In genomic region chr19:33438987-33439781, GRCh38 we compare ENCODE assay signal across 12 cellular contexts.
"Had no signal": no experiment of that assay in that cellular context is flagged by ENCODE, and none has a peak within 500 bp of the region (broad histone marks: within the 10 kb centered on the region; RNA-seq: fewer than 3 reads in every experiment).

No MANE protein-coding gene starts in this region.

- H3K4me1 ChIP-seq: thyroid gland, uterus had no signal

- H3K9me3 ChIP-seq: gastrocnemius medialis, ovary, thyroid gland, uterus had no signal

- H3K4me3 ChIP-seq: cardiac muscle cell, gastrocnemius medialis, hepatocyte, ovary, thyroid gland, uterus had no signal

- ATAC-seq: activated CD4-positive, CD25-positive, alpha-beta regulatory T cell treated with anti-CD3 and anti-CD28 coated beads, Interleukin-2, amount 50 U/mL, for 24 hours; activated naive CD8-positive, alpha-beta T cell treated with anti-CD3 and anti-CD28 coated beads, Interleukin-2, amount 50 U/mL, for 24 hours; gastrocnemius medialis had no signal

- H3K4me1 Mint-ChIP-seq: activated naive CD8-positive, alpha-beta T cell treated with anti-CD3 and anti-CD28 coated beads, Interleukin-2, amount 50 U/mL, for 24 hours had no signal

- H3K4me2 ChIP-seq: hepatocyte had no signal

- H3K9me3 Mint-ChIP-seq: activated naive CD8-positive, alpha-beta T cell treated with anti-CD3 and anti-CD28 coated beads, Interleukin-2, amount 50 U/mL, for 24 hours; nephron progenitor cell had no signal

- H2AFZ ChIP-seq: hepatocyte had no signal

- H3K27me3 Mint-ChIP-seq: activated naive CD8-positive, alpha-beta T cell treated with anti-CD3 and anti-CD28 coated beads, Interleukin-2, amount 50 U/mL, for 24 hours had no signal

- H3K79me2 ChIP-seq: hepatocyte had no signal

- DNase-seq: activated gamma-delta T cell treated with Interleukin-2 at 50 U/mL for 16 hours; activated naive CD8-positive, alpha-beta T cell treated with anti-CD3 and anti-CD28 coated beads, Interleukin-2, amount 50 U/mL, for 24 hours; effector memory CD4-positive, alpha-beta T cell; gastrocnemius medialis; nephron progenitor cell; T-helper 2 cell; thyroid gland; uterus had no signal

- H3K4me3 Mint-ChIP-seq: activated naive CD8-positive, alpha-beta T cell treated with anti-CD3 and anti-CD28 coated beads, Interleukin-2, amount 50 U/mL, for 24 hours; nephron progenitor cell had no signal

- H3K36me3 ChIP-seq: cardiac muscle cell, gastrocnemius medialis, ovary, thyroid gland, uterus had no signal

- H3K27me3 ChIP-seq: cardiac muscle cell, gastrocnemius medialis, hepatocyte, ovary, thyroid gland, uterus had no signal

- H3K27ac Mint-ChIP-seq: activated naive CD8-positive, alpha-beta T cell treated with anti-CD3 and anti-CD28 coated beads, Interleukin-2, amount 50 U/mL, for 24 hours; nephron progenitor cell had no signal

- H3K27ac ChIP-seq: cardiac muscle cell, gastrocnemius medialis, hepatocyte, ovary, thyroid gland, uterus had no signal
